1 cellular context compared by ENCODE assay signal in genomic region chr19:3980353-3981251, GRCh38.
TF ChIP-seq lines count a peak whose summit lies in the region.

No MANE protein-coding gene starts in this region.

TF ChIP-seq in GM23338, 12 proteins besides CTCF, POLR2A, EP300 and RAD21 (continued from another document):
- TF ChIP-seq, protein P1, sequence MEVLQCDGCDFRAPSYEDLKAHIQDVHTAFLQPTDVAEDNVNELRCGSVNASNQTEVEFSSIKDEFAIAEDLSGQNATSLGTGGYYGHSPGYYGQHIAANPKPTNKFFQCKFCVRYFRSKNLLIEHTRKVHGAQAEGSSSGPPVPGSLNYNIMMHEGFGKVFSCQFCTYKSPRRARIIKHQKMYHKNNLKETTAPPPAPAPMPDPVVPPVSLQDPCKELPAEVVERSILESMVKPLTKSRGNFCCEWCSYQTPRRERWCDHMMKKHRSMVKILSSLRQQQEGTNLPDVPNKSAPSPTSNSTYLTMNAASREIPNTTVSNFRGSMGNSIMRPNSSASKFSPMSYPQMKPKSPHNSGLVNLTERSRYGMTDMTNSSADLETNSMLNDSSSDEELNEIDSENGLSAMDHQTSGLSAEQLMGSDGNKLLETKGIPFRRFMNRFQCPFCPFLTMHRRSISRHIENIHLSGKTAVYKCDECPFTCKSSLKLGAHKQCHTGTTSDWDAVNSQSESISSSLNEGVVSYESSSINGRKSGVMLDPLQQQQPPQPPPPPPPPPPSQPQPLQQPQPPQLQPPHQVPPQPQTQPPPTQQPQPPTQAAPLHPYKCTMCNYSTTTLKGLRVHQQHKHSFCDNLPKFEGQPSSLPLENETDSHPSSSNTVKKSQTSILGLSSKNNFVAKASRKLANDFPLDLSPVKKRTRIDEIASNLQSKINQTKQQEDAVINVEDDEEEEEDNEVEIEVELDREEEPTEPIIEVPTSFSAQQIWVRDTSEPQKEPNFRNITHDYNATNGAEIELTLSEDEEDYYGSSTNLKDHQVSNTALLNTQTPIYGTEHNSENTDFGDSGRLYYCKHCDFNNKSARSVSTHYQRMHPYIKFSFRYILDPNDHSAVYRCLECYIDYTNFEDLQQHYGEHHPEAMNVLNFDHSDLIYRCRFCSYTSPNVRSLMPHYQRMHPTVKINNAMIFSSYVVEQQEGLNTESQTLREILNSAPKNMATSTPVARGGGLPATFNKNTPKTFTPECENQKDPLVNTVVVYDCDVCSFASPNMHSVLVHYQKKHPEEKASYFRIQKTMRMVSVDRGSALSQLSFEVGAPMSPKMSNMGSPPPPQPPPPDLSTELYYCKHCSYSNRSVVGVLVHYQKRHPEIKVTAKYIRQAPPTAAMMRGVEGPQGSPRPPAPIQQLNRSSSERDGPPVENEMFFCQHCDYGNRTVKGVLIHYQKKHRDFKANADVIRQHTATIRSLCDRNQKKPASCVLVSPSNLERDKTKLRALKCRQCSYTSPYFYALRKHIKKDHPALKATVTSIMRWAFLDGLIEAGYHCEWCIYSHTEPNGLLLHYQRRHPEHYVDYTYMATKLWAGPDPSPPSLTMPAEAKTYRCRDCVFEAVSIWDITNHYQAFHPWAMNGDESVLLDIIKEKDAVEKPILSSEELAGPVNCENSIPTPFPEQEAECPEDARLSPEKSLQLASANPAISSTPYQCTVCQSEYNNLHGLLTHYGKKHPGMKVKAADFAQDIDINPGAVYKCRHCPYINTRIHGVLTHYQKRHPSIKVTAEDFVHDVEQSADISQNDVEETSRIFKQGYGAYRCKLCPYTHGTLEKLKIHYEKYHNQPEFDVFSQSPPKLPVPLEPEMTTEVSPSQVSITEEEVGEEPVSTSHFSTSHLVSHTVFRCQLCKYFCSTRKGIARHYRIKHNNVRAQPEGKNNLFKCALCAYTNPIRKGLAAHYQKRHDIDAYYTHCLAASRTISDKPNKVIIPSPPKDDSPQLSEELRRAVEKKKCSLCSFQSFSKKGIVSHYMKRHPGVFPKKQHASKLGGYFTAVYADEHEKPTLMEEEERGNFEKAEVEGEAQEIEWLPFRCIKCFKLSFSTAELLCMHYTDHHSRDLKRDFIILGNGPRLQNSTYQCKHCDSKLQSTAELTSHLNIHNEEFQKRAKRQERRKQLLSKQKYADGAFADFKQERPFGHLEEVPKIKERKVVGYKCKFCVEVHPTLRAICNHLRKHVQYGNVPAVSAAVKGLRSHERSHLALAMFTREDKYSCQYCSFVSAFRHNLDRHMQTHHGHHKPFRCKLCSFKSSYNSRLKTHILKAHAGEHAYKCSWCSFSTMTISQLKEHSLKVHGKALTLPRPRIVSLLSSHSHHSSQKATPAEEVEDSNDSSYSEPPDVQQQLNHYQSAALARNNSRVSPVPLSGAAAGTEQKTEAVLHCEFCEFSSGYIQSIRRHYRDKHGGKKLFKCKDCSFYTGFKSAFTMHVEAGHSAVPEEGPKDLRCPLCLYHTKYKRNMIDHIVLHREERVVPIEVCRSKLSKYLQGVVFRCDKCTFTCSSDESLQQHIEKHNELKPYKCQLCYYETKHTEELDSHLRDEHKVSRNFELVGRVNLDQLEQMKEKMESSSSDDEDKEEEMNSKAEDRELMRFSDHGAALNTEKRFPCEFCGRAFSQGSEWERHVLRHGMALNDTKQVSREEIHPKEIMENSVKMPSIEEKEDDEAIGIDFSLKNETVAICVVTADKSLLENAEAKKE (CRISPR knock-in tag; IDR thresholded peaks at IDR 0.05), result no peak
- no peak for TF ChIP-seq ZNF114 (CRISPR knock-in tag; IDR thresholded peaks at IDR 0.05)
- no peak for TF ChIP-seq ZNF331 (CRISPR knock-in tag; IDR thresholded peaks at IDR 0.05; ENCODE audit: low read depth)
- no peak for TF ChIP-seq CREB1 (CRISPR knock-in tag; IDR thresholded peaks at IDR 0.05; ENCODE audit: low read depth)
